ENCODE assay signal across 22 cellular contexts in genomic region chrX:110430293-110431076, GRCh38.
DNase-seq lines count a peak whose midpoint lies in the region; ATAC-seq and TF ChIP-seq lines count a peak whose summit lies in the region.
"Had no signal": no experiment of that assay in that cellular context is flagged by ENCODE, and none has a peak within 500 bp of the region (broad histone marks: within the 10 kb centered on the region; RNA-seq: fewer than 3 reads in every experiment).

No MANE protein-coding gene starts in this region.

- H3K36me3 ChIP-seq in BE2C (no peaks in the 10 kb centered on the region), colonic mucosa (no peaks in the 10 kb centered on the region)
- H3K36me3 ChIP-seq: BLaER1 treated with 17β-estradiol and CSF1 and Interleukin-3, amounts not matched to agents 10 nM and 100 nM; MG63 had no signal

- H3K9me3 ChIP-seq in BE2C, result no peaks in the 10 kb centered on the region
- H3K9me3 ChIP-seq in colonic mucosa, result no peaks in the 10 kb centered on the region
- H3K9me3 ChIP-seq: BLaER1 treated with 17β-estradiol and CSF1 and Interleukin-3, amounts not matched to agents 10 nM and 100 nM; MG63 had no signal

- H3K27ac ChIP-seq in colonic mucosa, result no peak overlapping the region
- H3K27ac ChIP-seq: BLaER1 treated with 17β-estradiol and CSF1 and Interleukin-3, amounts not matched to agents 10 nM and 100 nM; GM23248; KMS-11; SK-N-MC had no signal

- DNase-seq in mesothelial cell of epicardium (ENCODE audit: low spot score in 2 of 2, unreplicated experiment in 2 of 2) (no peak), BE2C (no peak), colonic mucosa (no peak)
- DNase-seq: DMS153, GM23248, MG63, NCI-H1092 treated with DMSO at 0.1 percent for 48 hours, NCI-H1694, NCI-H2107, NCI-H345, NCI-H748 treated with DMSO at 0.1 percent for 48 hours, T-cell had no signal

- H3K9ac ChIP-seq in colonic mucosa (ENCODE audit: low read depth in 2 of 2, low read length in 2 of 2), result no peak overlapping the region
- H3K9ac ChIP-seq: BLaER1 treated with 17β-estradiol and CSF1 and Interleukin-3, amounts not matched to agents 10 nM and 100 nM; GM23248; KMS-11 had no signal

- peak overlapping the region; percentile 70 for H3K27ac Mint-ChIP-seq in mesothelial cell of epicardium
- H3K27ac Mint-ChIP-seq: T-cell had no signal

- H3K4me3 Mint-ChIP-seq in mesothelial cell of epicardium, result no peak overlapping the region
- H3K4me3 Mint-ChIP-seq: T-cell had no signal

- ATAC-seq in GM18870 (IDR thresholded peaks at IDR 0.05; ENCODE audit: unreplicated experiment) (peak; percentile 51), GM21526 (IDR thresholded peaks at IDR 0.05; ENCODE audit: low FRiP score, unreplicated experiment) (peak; percentile 68), HG03280 (IDR thresholded peaks at IDR 0.05; ENCODE audit: unreplicated experiment) (peak; percentile 51), GM18861 (IDR thresholded peaks at IDR 0.05; ENCODE audit: unreplicated experiment) (no peak)
- ATAC-seq: HCT116, HepG2, Right ventricle myocardium inferior, T-cell had no signal

- no peaks in the 10 kb centered on the region for H3K9me3 Mint-ChIP-seq in mesothelial cell of epicardium
- H3K9me3 Mint-ChIP-seq: T-cell had no signal

- peaks cover 2% of the 10 kb centered on the region for H3K27me3 Mint-ChIP-seq in mesothelial cell of epicardium (ENCODE audit: low read depth)

- no peak for TF ChIP-seq CTCF in mesothelial cell of epicardium (IDR thresholded peaks at IDR 0.05; ENCODE audit: unreplicated experiment)
- TF ChIP-seq CTCF in BE2C (IDR thresholded peaks at IDR 0.05; ENCODE audit: low read depth, low read length), result no peak
- no peak for TF ChIP-seq CTCF in colonic mucosa (IDR thresholded peaks at IDR 0.05)

- H3K4me1 Mint-ChIP-seq in mesothelial cell of epicardium, result peaks cover 51% of the 10 kb centered on the region
- H3K4me1 Mint-ChIP-seq: T-cell had no signal

- H3K27me3 ChIP-seq in BE2C (no peaks in the 10 kb centered on the region), colonic mucosa (no peaks in the 10 kb centered on the region)
- H3K27me3 ChIP-seq: MG63 had no signal

- H3K4me1 ChIP-seq in BE2C (no peaks in the 10 kb centered on the region), colonic mucosa (no peaks in the 10 kb centered on the region)
- H3K4me1 ChIP-seq: BLaER1 treated with 17β-estradiol and CSF1 and Interleukin-3, amounts not matched to agents 10 nM and 100 nM had no signal

- H3K36me3 Mint-ChIP-seq in mesothelial cell of epicardium, result no peaks in the 10 kb centered on the region
- H3K36me3 Mint-ChIP-seq: T-cell had no signal

- intact Hi-C loops in colonic mucosa (cut with DNase I), result no loop called here

- H3K4me3 ChIP-seq in BE2C (ENCODE audit: low read depth, low read length) (no peak overlapping the region), colonic mucosa (no peak overlapping the region)
- H3K4me3 ChIP-seq: BLaER1 treated with 17β-estradiol and CSF1 and Interleukin-3, amounts not matched to agents 10 nM and 100 nM; GM23248; MG63; SK-N-MC had no signal
